Comparison of ENCODE assay signal across 1 cellular context in the genomic region with DNA sequence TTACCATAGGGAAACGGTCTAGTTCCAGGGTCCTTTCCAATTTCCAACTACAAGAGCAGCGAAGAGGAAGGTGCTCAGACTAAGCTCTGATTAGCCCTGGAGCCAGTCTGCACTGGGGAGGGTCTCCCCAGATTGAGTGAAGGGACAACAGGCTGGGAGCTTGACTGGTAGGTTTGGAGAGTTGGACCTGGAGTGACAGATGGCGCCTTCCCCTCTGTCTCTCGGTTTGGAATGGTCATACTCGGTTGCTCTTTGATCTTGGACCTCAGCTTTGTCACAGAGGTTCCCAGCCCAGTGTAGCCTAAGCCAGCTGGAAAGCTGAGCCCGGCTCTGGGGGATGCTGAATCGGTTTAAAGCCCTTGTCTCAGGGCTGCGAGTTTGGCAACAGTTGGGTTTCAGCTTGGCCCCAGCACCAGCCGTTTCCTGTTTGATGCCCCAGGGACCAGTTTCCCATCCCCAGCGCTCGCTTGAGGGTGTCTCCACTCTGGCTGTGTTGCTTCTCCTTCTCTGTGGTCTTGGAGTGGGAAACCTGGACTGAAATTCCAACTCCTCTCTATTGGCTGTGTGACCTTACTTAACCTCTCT.
A peak's percentile ranks its signal among the peaks of the same experiment; 100 is the strongest.
TF ChIP-seq lines count a peak whose summit lies in the region.

No MANE protein-coding gene starts in this region.

TF ChIP-seq in GM12878, 131 proteins besides CTCF, POLR2A, EP300 and RAD21 (continued from another document):
- TF ChIP-seq, protein P1, sequence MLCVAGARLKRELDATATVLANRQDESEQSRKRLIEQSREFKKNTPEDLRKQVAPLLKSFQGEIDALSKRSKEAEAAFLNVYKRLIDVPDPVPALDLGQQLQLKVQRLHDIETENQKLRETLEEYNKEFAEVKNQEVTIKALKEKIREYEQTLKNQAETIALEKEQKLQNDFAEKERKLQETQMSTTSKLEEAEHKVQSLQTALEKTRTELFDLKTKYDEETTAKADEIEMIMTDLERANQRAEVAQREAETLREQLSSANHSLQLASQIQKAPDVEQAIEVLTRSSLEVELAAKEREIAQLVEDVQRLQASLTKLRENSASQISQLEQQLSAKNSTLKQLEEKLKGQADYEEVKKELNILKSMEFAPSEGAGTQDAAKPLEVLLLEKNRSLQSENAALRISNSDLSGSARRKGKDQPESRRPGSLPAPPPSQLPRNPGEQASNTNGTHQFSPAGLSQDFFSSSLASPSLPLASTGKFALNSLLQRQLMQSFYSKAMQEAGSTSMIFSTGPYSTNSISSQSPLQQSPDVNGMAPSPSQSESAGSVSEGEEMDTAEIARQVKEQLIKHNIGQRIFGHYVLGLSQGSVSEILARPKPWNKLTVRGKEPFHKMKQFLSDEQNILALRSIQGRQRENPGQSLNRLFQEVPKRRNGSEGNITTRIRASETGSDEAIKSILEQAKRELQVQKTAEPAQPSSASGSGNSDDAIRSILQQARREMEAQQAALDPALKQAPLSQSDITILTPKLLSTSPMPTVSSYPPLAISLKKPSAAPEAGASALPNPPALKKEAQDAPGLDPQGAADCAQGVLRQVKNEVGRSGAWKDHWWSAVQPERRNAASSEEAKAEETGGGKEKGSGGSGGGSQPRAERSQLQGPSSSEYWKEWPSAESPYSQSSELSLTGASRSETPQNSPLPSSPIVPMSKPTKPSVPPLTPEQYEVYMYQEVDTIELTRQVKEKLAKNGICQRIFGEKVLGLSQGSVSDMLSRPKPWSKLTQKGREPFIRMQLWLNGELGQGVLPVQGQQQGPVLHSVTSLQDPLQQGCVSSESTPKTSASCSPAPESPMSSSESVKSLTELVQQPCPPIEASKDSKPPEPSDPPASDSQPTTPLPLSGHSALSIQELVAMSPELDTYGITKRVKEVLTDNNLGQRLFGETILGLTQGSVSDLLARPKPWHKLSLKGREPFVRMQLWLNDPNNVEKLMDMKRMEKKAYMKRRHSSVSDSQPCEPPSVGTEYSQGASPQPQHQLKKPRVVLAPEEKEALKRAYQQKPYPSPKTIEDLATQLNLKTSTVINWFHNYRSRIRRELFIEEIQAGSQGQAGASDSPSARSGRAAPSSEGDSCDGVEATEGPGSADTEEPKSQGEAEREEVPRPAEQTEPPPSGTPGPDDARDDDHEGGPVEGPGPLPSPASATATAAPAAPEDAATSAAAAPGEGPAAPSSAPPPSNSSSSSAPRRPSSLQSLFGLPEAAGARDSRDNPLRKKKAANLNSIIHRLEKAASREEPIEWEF (IDR thresholded peaks at IDR 0.05; ENCODE audit: insufficient replicate concordance, low read depth, low read length) = peak; percentile 51
- TF ChIP-seq, protein P2, sequence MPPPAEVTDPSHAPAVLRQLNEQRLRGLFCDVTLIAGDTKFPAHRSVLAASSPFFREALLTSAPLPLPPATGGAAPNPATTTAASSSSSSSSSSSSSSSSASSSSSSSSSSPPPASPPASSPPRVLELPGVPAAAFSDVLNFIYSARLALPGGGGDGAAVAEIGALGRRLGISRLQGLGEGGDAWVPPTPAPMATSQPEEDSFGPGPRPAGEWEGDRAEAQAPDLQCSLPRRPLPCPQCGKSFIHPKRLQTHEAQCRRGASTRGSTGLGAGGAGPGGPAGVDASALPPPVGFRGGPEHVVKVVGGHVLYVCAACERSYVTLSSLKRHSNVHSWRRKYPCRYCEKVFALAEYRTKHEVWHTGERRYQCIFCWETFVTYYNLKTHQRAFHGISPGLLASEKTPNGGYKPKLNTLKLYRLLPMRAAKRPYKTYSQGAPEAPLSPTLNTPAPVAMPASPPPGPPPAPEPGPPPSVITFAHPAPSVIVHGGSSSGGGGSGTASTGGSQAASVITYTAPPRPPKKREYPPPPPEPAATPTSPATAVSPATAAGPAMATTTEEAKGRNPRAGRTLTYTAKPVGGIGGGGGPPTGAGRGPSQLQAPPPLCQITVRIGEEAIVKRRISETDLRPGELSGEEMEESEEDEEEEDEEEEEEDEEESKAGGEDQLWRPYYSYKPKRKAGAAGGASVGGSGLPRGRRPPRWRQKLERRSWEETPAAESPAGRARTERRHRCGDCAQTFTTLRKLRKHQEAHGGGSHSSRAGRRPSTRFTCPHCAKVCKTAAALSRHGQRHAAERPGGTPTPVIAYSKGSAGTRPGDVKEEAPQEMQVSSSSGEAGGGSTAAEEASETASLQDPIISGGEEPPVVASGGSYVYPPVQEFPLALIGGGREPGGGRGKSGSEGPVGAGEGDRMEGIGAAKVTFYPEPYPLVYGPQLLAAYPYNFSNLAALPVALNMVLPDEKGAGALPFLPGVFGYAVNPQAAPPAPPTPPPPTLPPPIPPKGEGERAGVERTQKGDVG (CRISPR knock-in tag; IDR thresholded peaks at IDR 0.05) = no peak
- TF ChIP-seq NRF1 (conservative IDR thresholded peaks at IDR 0.05; ENCODE audit: low read depth, low read length) = no peak
- TF ChIP-seq WRNIP1 (IDR thresholded peaks at IDR 0.05; ENCODE audit: borderline replicate concordance, low read depth, low read length) = 0 out of 2 replicates have a peak, but pooled peaks have one; percentile 79
- TF ChIP-seq, protein P3, sequence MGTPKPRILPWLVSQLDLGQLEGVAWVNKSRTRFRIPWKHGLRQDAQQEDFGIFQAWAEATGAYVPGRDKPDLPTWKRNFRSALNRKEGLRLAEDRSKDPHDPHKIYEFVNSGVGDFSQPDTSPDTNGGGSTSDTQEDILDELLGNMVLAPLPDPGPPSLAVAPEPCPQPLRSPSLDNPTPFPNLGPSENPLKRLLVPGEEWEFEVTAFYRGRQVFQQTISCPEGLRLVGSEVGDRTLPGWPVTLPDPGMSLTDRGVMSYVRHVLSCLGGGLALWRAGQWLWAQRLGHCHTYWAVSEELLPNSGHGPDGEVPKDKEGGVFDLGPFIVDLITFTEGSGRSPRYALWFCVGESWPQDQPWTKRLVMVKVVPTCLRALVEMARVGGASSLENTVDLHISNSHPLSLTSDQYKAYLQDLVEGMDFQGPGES (IDR thresholded peaks at IDR 0.05) = no peak
- no peak for TF ChIP-seq NR2C1 (IDR thresholded peaks at IDR 0.05)
- TF ChIP-seq BCL11A (IDR thresholded peaks at IDR 0.05; ENCODE audit: low read depth, low read length) = no peak
- TF ChIP-seq RELA (IDR thresholded peaks at IDR 0.05; ENCODE audit: borderline replicate concordance, partially characterized antibody) = no peak
- TF ChIP-seq PAX8 (IDR thresholded peaks at IDR 0.05) = no peak
- TF ChIP-seq TCF12 (IDR thresholded peaks at IDR 0.05; ENCODE audit: low read depth, low read length) = 0 out of 2 replicates have a peak, but pooled peaks have one; percentile 12
- TF ChIP-seq IKZF2 (IDR thresholded peaks at IDR 0.05) = peak; percentile 67 to 77
- no peak for TF ChIP-seq SMAD5 (IDR thresholded peaks at IDR 0.05; ENCODE audit: low read depth)
- TF ChIP-seq ETV6 (conservative IDR thresholded peaks at IDR 0.05 in 1 of 2, IDR thresholded peaks at IDR 0.05 in 1 of 2; ENCODE audit: borderline replicate concordance in 1 of 2, low read depth in 1 of 2) = 0 out of 4 replicates have a peak, but pooled peaks of 1 of the 2 experiments have one; percentile 16
